ENCODE assay signal across 7 cellular contexts in genomic region chr1:200740291-200741212, GRCh38. TPM values are rescaled to one million over a fixed set of nuclear protein-coding genes. Genes with fewer than 3 reads are reported as not detected.
DNase-seq lines count a peak whose midpoint lies in the region; ATAC-seq and TF ChIP-seq lines count a peak whose summit lies in the region.

No MANE protein-coding gene starts in this region.

- peaks cover 59% of the 10 kb centered on the region for H3K79me2 ChIP-seq in GM23338 (replicated peaks; ENCODE audit: insufficient read depth)
- peaks cover 61% of the 10 kb centered on the region for H3K79me2 ChIP-seq in smooth muscle cell (ENCODE audit: low read depth)

- no peak for TF ChIP-seq CTCF in GM23338 (conservative IDR thresholded peaks at IDR 0.05; ENCODE audit: low read depth in 2 of 2)
- TF ChIP-seq CTCF in foreskin fibroblast (IDR thresholded peaks at IDR 0.05; ENCODE audit: low read depth, low read length) = no peak
- TF ChIP-seq CTCF in smooth muscle cell (IDR thresholded peaks at IDR 0.05; ENCODE audit: borderline replicate concordance, insufficient read depth, poor library complexity, severe bottlenecking) = no peak

- peaks cover 30% of the 10 kb centered on the region; the same call in 2 of the 3 replicates for H3K4me1 Mint-ChIP-seq in GM23338
- peaks cover 43 to 52% (median 48%) of the 10 kb centered on the region in 3 donors for H3K4me1 Mint-ChIP-seq in T-cell

- H3K36me3 Mint-ChIP-seq in GM23338 (ENCODE audit: low read depth) (no peaks in the 10 kb centered on the region; the same call in 2 of the 3 replicates), T-cell (no peaks in the 10 kb centered on the region)

- no peak for DNase-seq in GM23338 (ENCODE audit: low spot score)
- no peak for DNase-seq in T-cell
- peak in 1 of 2 donors; percentile 34 for DNase-seq in foreskin fibroblast
- DNase-seq in smooth muscle cell (lab: John Stamatoyannopoulos, UW; ENCODE audit: unreplicated experiment) = no peak
- DNase-seq in NCI-H2227 (lab: John Stamatoyannopoulos, UW; ENCODE audit: unreplicated experiment) = no peak

- H3K4me3 Mint-ChIP-seq in GM23338 (peak overlapping the region; percentile 99), T-cell (peak overlapping the region; percentile 78 to 94 (median 81))

- no peak overlapping the region for H3K27ac Mint-ChIP-seq in GM23338
- peak overlapping the region; percentile 60 to 64 for H3K27ac Mint-ChIP-seq in T-cell

- H3F3A ChIP-seq in GM23338 (replicated peaks; ENCODE audit: low read depth) (no peaks in the 10 kb centered on the region), smooth muscle cell (ENCODE audit: low read depth) (no peaks in the 10 kb centered on the region)

- ATAC-seq in GM23338 (no peak), T-cell (replicated peaks in 1 of 4) (no peak), GM18873 (IDR thresholded peaks at IDR 0.05; ENCODE audit: low FRiP score, unreplicated experiment) (no peak), GM21529 (IDR thresholded peaks at IDR 0.05; ENCODE audit: unreplicated experiment) (no peak)

- no peaks in the 10 kb centered on the region for H3K9me3 Mint-ChIP-seq in GM23338
- H3K9me3 Mint-ChIP-seq in T-cell = no peaks in the 10 kb centered on the region

- peaks cover 19% of the 10 kb centered on the region for H4K20me1 ChIP-seq in GM23338 (replicated peaks; ENCODE audit: insufficient read depth)
- H4K20me1 ChIP-seq in smooth muscle cell (ENCODE audit: low read depth) = peaks cover 60% of the 10 kb centered on the region

- H3K27me3 Mint-ChIP-seq in GM23338 (ENCODE audit: insufficient read depth, low read depth, poor library complexity) = peaks cover 5% of the 10 kb centered on the region
- no peaks in the 10 kb centered on the region for H3K27me3 Mint-ChIP-seq in T-cell

- H3K9me3 ChIP-seq in smooth muscle cell (replicated peaks; ENCODE audit: low read depth) = no peaks in the 10 kb centered on the region

- 15% methylated on average over 7 of the region's 7 CpGs for whole genome bisulfite sequencing in smooth muscle cell (ENCODE audit: low lambda C conversion rate)

- H2AFZ ChIP-seq in GM23338 (no peak overlapping the region; the same call in 1 of the 2 replicates), smooth muscle cell (ENCODE audit: low read depth) (no peak overlapping the region)

- POLR2A ChIA-PET in T-cell (lab: Charles Lee) = interaction anchor here in 1 of 2 donors (0.6 kb wide), 1 partner anchor 33 kb away, joined by 3 read pairs; no protein-coding TSS in a partner anchor

- CTCF ChIA-PET in T-cell (lab: Charles Lee) = interaction anchor here in 1 of 2 donors (1.0 kb wide), 1 partner anchor 119 kb away, joined by 6 read pairs; no protein-coding TSS in a partner anchor

- H3K4me2 ChIP-seq in GM23338 = peak overlapping the region; percentile 99
- H3K4me2 ChIP-seq in smooth muscle cell = peak overlapping the region; percentile 88

- H3K9ac ChIP-seq in smooth muscle cell (ENCODE audit: low read depth) = peak overlapping the region; percentile 98

- H3K4me3 ChIP-seq in GM23338 (peak overlapping the region; percentile 98), foreskin fibroblast (ENCODE audit: low read depth in 1 of 2, low read length in 2 of 2) (peak overlapping the region; percentile 89 to 99), smooth muscle cell (peak overlapping the region; percentile 71)

- H3K27me3 ChIP-seq in GM23338 (ENCODE audit: insufficient read depth) = peaks cover 14% of the 10 kb centered on the region; the same call in 1 of the 2 replicates
- no peaks in the 10 kb centered on the region for H3K27me3 ChIP-seq in smooth muscle cell (ENCODE audit: low read depth)

- H3K4me1 ChIP-seq in GM23338 (ENCODE audit: insufficient read depth) (peaks cover 23% of the 10 kb centered on the region; the same call in 1 of the 2 replicates), smooth muscle cell (ENCODE audit: low read depth) (peaks cover 25% of the 10 kb centered on the region)

- H3K36me3 ChIP-seq in GM23338 (ENCODE audit: insufficient read depth) (no peaks in the 10 kb centered on the region), smooth muscle cell (ENCODE audit: low read depth) (no peaks in the 10 kb centered on the region)

- H3K27ac ChIP-seq in GM23338 (ENCODE audit: low read depth) = no peak overlapping the region
- peak overlapping the region; percentile 99 for H3K27ac ChIP-seq in smooth muscle cell (ENCODE audit: low read depth)

- H3K9me2 ChIP-seq in GM23338 (ENCODE audit: insufficient read depth) = no peaks in the 10 kb centered on the region

TF ChIP-seq in GM23338, 12 proteins besides CTCF, POLR2A, EP300 and RAD21:
- TF ChIP-seq JUNB (IDR thresholded peaks at IDR 0.05; ENCODE audit: unreplicated experiment) = no peak
- TF ChIP-seq CREB1 (CRISPR knock-in tag; IDR thresholded peaks at IDR 0.05; ENCODE audit: low read depth) = no peak
- TF ChIP-seq POLR2AphosphoS5 (IDR thresholded peaks at IDR 0.05; ENCODE audit: low read depth) = no peak
- no peak for TF ChIP-seq REST (IDR thresholded peaks at IDR 0.05; ENCODE audit: unreplicated experiment)

RNA-seq across cellular contexts. Expression of gene CAMSAP2, which starts 1.9 kb away (rescaled TPM):
- 21.3 and 39.1 TPM in 2 replicates for total RNA-seq in GM23338 (2014; rRNA removed; shearing (Covaris generic))
- polyA plus RNA-seq in GM23338 (2016; fragmentation: Nextera tagmentation; extraction: Ambion mirVana) = 8.2 and 9.1 TPM in 2 replicates
- 1 to 10 TPM; 4.6 to 9.1 (median 5.2) TPM for total RNA-seq in T-cell
- 57.5 and 61.1 TPM in 2 replicates for total RNA-seq in smooth muscle cell
- polyA plus RNA-seq in smooth muscle cell = 12.9 and 20.5 TPM in 2 replicates
